In genomic region chr1:179399399-179399798, GRCh38 we compare ENCODE assay signal across 3 cellular contexts. TPM values are rescaled to one million over a fixed set of nuclear protein-coding genes. Genes with fewer than 3 reads are reported as not detected.
"Had no signal": no experiment of that assay in that cellular context is flagged by ENCODE, and none has a peak within 500 bp of the region (broad histone marks: within the 10 kb centered on the region; RNA-seq: fewer than 3 reads in every experiment).

No MANE protein-coding gene starts in this region.

RNA-seq across cellular contexts. Expression of gene AXDND1, which starts 33.6 kb away (rescaled TPM):
- total RNA-seq: thoracic aorta, upper lobe of right lung, vagina had no signal
